Comparison of ENCODE assay signal across 10 cellular contexts in the genomic region with DNA sequence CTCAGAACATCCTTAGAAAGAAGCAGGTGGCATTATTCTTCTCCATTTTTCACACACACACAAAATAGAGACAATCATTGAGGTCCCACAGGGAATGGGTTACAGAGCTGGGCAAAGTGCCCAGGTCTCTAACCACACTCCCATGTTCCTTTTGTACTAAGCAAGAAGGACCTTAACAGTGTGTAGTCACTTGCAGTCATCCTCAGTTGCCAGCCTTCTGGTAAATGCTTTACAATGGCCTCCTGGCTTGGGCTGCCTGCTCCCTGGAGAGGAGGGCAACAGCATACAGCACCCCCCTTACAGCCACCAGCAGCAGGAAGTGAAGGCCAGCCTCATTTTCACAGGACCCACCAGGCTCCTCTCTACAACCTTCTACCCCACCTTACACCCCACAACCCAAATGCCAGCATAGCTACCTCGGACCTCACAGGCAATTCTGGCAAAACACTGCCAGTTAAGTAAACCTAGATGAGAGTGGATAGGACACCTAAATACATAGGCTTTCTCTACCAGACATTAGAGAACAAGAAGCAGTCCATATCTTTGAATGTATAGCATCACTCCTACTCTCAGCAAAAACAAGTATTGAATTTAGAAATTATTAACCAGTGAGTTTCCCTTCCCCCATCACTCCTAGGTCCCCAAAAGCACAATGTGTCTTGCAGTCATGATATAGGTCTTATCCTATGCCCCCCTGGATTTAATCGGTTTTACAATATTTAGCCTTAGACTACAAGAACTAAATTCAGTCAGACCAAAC.
DNase-seq lines count a peak whose midpoint lies in the region; TF ChIP-seq lines count a peak whose summit lies in the region.
"Had no signal": no experiment of that assay in that cellular context is flagged by ENCODE, and none has a peak within 500 bp of the region (broad histone marks: within the 10 kb centered on the region; RNA-seq: fewer than 3 reads in every experiment).

No MANE protein-coding gene starts in this region.

- no peaks in the 10 kb centered on the region for H3K9me3 Mint-ChIP-seq in progenitor cell of endocrine pancreas (ENCODE audit: low read depth)
- no peaks in the 10 kb centered on the region for H3K9me3 Mint-ChIP-seq in activated CD4-positive, alpha-beta T cell treated with anti-CD3 and anti-CD28 coated beads, Interleukin-2, amount 10 ng/mL, durations not matched to agents 7 days and 5 days
- H3K9me3 Mint-ChIP-seq: T-helper 1 cell treated with Interleukin-12 subunit alpha and Interleukin-12 subunit beta and Interleukin-4 antibody, amounts not matched to agents 30 μg/mL and 1 μg/mL, for 36 hours had no signal

- DNase-seq in NCI-H82 (lab: John Stamatoyannopoulos, UW) (peak; percentile 34), NCI-H82 treated with DMSO at 0.1 percent for 48 hours (lab: John Stamatoyannopoulos, UW; ENCODE audit: unreplicated experiment) (no peak), HK-2 (ENCODE audit: unreplicated experiment) (peak; percentile 21), adipocyte (ENCODE audit: low read depth) (peak; percentile 41), progenitor cell of endocrine pancreas (ENCODE audit: low spot score, unreplicated experiment) (no peak), GM13976 (ENCODE audit: low spot score) (no peak)
- DNase-seq in activated CD4-positive, alpha-beta T cell treated with anti-CD3 and anti-CD28 coated beads, Interleukin-2, amount 10 ng/mL, durations not matched to agents 7 days and 5 days: no peak
- no peak for DNase-seq in activated naive CD4-positive, alpha-beta T cell treated with anti-CD3 and anti-CD28 coated beads, Interleukin-2, amount 50 U/mL, for 16 hours

- H3K4me1 ChIP-seq in adipocyte (ENCODE audit: control insufficient read depth, insufficient read depth, low read length): peaks cover 16% of the 10 kb centered on the region

- no peak overlapping the region for H3K4me3 ChIP-seq in adipocyte (ENCODE audit: low read length)

- H3K4me1 Mint-ChIP-seq in progenitor cell of endocrine pancreas (ENCODE audit: low read depth): peaks cover 15% of the 10 kb centered on the region
- peaks cover 2% of the 10 kb centered on the region for H3K4me1 Mint-ChIP-seq in activated CD4-positive, alpha-beta T cell treated with anti-CD3 and anti-CD28 coated beads, Interleukin-2, amount 10 ng/mL, durations not matched to agents 7 days and 5 days

- CTCF ChIA-PET in activated CD4-positive, alpha-beta T cell treated with anti-CD3 and anti-CD28 coated beads, Interleukin-2, amount 10 ng/mL, durations not matched to agents 7 days and 5 days (lab: Charles Lee): interaction anchor here (1.4 kb wide), 1 partner anchor 13 kb away, joined by 3 read pairs; no protein-coding TSS in a partner anchor

- no peaks in the 10 kb centered on the region for H3K9me3 ChIP-seq in adipocyte (ENCODE audit: control insufficient read depth, low read length)

- H3K36me3 ChIP-seq in adipocyte (ENCODE audit: control insufficient read depth, insufficient read depth, low read length, severe bottlenecking): peaks cover 8% of the 10 kb centered on the region

- no peak overlapping the region for H3K4me3 Mint-ChIP-seq in progenitor cell of endocrine pancreas (ENCODE audit: low read depth)
- H3K4me3 Mint-ChIP-seq in activated CD4-positive, alpha-beta T cell treated with anti-CD3 and anti-CD28 coated beads, Interleukin-2, amount 10 ng/mL, durations not matched to agents 7 days and 5 days: no peak overlapping the region
- H3K4me3 Mint-ChIP-seq: B cell; T-helper 1 cell treated with Interleukin-12 subunit alpha and Interleukin-12 subunit beta and Interleukin-4 antibody, amounts not matched to agents 30 μg/mL and 1 μg/mL, for 36 hours had no signal

- H3K9ac ChIP-seq in adipocyte (ENCODE audit: low read length): no peak overlapping the region

- POLR2A ChIA-PET in activated CD4-positive, alpha-beta T cell treated with anti-CD3 and anti-CD28 coated beads, Interleukin-2, amount 10 ng/mL, durations not matched to agents 7 days and 5 days (lab: Charles Lee): no interaction called here

- TF ChIP-seq CTCF in progenitor cell of endocrine pancreas (IDR thresholded peaks at IDR 0.05; ENCODE audit: unreplicated experiment) (no peak), GM13976 (IDR thresholded peaks at IDR 0.05; ENCODE audit: borderline replicate concordance, control extremely low read depth, extremely low read depth, insufficient read depth, missing control alignments) (no peak)

- H3K36me3 Mint-ChIP-seq in progenitor cell of endocrine pancreas (ENCODE audit: insufficient read depth): peaks cover 8% of the 10 kb centered on the region
- peaks cover 19% of the 10 kb centered on the region for H3K36me3 Mint-ChIP-seq in activated CD4-positive, alpha-beta T cell treated with anti-CD3 and anti-CD28 coated beads, Interleukin-2, amount 10 ng/mL, durations not matched to agents 7 days and 5 days (ENCODE audit: low read depth)

- in situ Hi-C loops in GM13976 (cut with MboI; ENCODE audit: low sequenced_read_pairs, unreplicated experiment): no loop called here

- H3K27me3 ChIP-seq in adipocyte (replicated peaks; ENCODE audit: control insufficient read depth, insufficient read depth, low read length): no peaks in the 10 kb centered on the region

- H3K27ac Mint-ChIP-seq in progenitor cell of endocrine pancreas: peak overlapping the region; percentile 17
- no peak overlapping the region for H3K27ac Mint-ChIP-seq in activated CD4-positive, alpha-beta T cell treated with anti-CD3 and anti-CD28 coated beads, Interleukin-2, amount 10 ng/mL, durations not matched to agents 7 days and 5 days
- H3K27ac Mint-ChIP-seq: B cell; T-helper 1 cell treated with Interleukin-12 subunit alpha and Interleukin-12 subunit beta and Interleukin-4 antibody, amounts not matched to agents 30 μg/mL and 1 μg/mL, for 36 hours had no signal

- H3K27me3 Mint-ChIP-seq in progenitor cell of endocrine pancreas: no peaks in the 10 kb centered on the region
- H3K27me3 Mint-ChIP-seq in activated CD4-positive, alpha-beta T cell treated with anti-CD3 and anti-CD28 coated beads, Interleukin-2, amount 10 ng/mL, durations not matched to agents 7 days and 5 days: no peaks in the 10 kb centered on the region
- H3K27me3 Mint-ChIP-seq: B cell had no signal

Comparison
In these comparisons a context has a peak if more than half of its experiments do, and no peak if none do; other contexts are left out.
1. DNase-seq: peak in NCI-H82 (single experiment), HK-2 (single experiment) and adipocyte (single experiment); none in NCI-H82 treated with DMSO at 0.1 percent for 48 hours (single experiment), progenitor cell of endocrine pancreas (single experiment), activated CD4-positive, alpha-beta T cell treated with anti-CD3 and anti-CD28 coated beads, Interleukin-2, amount 10 ng/mL, durations not matched to agents 7 days and 5 days (single experiment), GM13976 (single experiment) and activated naive CD4-positive, alpha-beta T cell treated with anti-CD3 and anti-CD28 coated beads, Interleukin-2, amount 50 U/mL, for 16 hours (single experiment).